In genomic region chr5:50968296-50969206, GRCh38 we compare ENCODE assay signal across 8 cellular contexts.
A peak's percentile ranks its signal among the peaks of the same experiment; 100 is the strongest.
DNase-seq lines count a peak whose midpoint lies in the region; ATAC-seq and TF ChIP-seq lines count a peak whose summit lies in the region.

No MANE protein-coding gene starts in this region.

- H3K27me3 Mint-ChIP-seq in activated naive CD4-positive, alpha-beta T cell treated with anti-CD3 and anti-CD28 coated beads, Interleukin-2, amount 10 ng/mL, durations not matched to agents 7 days and 5 days, result peaks cover 72% of the 10 kb centered on the region
- peaks cover 79% of the 10 kb centered on the region for H3K27me3 Mint-ChIP-seq in activated naive CD8-positive, alpha-beta T cell treated with anti-CD3 and anti-CD28 coated beads for 36 hours

- no peaks in the 10 kb centered on the region for H3K9me3 Mint-ChIP-seq in activated naive CD4-positive, alpha-beta T cell treated with anti-CD3 and anti-CD28 coated beads, Interleukin-2, amount 10 ng/mL, durations not matched to agents 7 days and 5 days
- no peaks in the 10 kb centered on the region for H3K9me3 Mint-ChIP-seq in activated naive CD8-positive, alpha-beta T cell treated with anti-CD3 and anti-CD28 coated beads for 36 hours

- 7 to 8% methylated on average over 28 of the region's 28 CpGs for WGBS in tibial nerve, 2 donors

- H3K4me3 ChIP-seq in tibial nerve, result peak overlapping the region; percentile 15 to 53 (median 34)

- H3K27ac ChIP-seq in tibial nerve, result no peak overlapping the region

- peaks cover 40% of the 10 kb centered on the region for H3K4me1 Mint-ChIP-seq in activated naive CD4-positive, alpha-beta T cell treated with anti-CD3 and anti-CD28 coated beads, Interleukin-2, amount 10 ng/mL, durations not matched to agents 7 days and 5 days
- H3K4me1 Mint-ChIP-seq in activated naive CD8-positive, alpha-beta T cell treated with anti-CD3 and anti-CD28 coated beads for 36 hours, result peaks cover 33% of the 10 kb centered on the region

- H3K36me3 Mint-ChIP-seq in activated naive CD4-positive, alpha-beta T cell treated with anti-CD3 and anti-CD28 coated beads, Interleukin-2, amount 10 ng/mL, durations not matched to agents 7 days and 5 days, result peaks cover 9% of the 10 kb centered on the region
- peaks cover 2% of the 10 kb centered on the region for H3K36me3 Mint-ChIP-seq in activated naive CD8-positive, alpha-beta T cell treated with anti-CD3 and anti-CD28 coated beads for 36 hours

- no peak for ATAC-seq in GM21528 (IDR thresholded peaks at IDR 0.05; ENCODE audit: low FRiP score, unreplicated experiment)

- TF ChIP-seq EP300 in tibial nerve (IDR thresholded peaks at IDR 0.05), result peak in 1 of 2 donors; percentile 1

- H3K27ac Mint-ChIP-seq in activated naive CD4-positive, alpha-beta T cell treated with anti-CD3 and anti-CD28 coated beads, Interleukin-2, amount 10 ng/mL, durations not matched to agents 7 days and 5 days, result no peak overlapping the region
- no peak overlapping the region for H3K27ac Mint-ChIP-seq in activated naive CD8-positive, alpha-beta T cell treated with anti-CD3 and anti-CD28 coated beads for 36 hours

- CTCF ChIA-PET in activated naive CD4-positive, alpha-beta T cell treated with anti-CD3 and anti-CD28 coated beads, Interleukin-2, amount 10 ng/mL, durations not matched to agents 7 days and 5 days (lab: Charles Lee), result interaction anchor here (1.3 kb wide), 1 partner anchor 437 kb away, joined by 3 read pairs; no protein-coding TSS in a partner anchor

- peak overlapping the region; percentile 73 for H3K4me3 Mint-ChIP-seq in activated naive CD4-positive, alpha-beta T cell treated with anti-CD3 and anti-CD28 coated beads, Interleukin-2, amount 10 ng/mL, durations not matched to agents 7 days and 5 days
- H3K4me3 Mint-ChIP-seq in activated naive CD8-positive, alpha-beta T cell treated with anti-CD3 and anti-CD28 coated beads for 36 hours, result peak overlapping the region; percentile 59

- H3K27me3 ChIP-seq in tibial nerve, result peaks cover 0 to 89% of the 10 kb centered on the region in 2 donors

- TF ChIP-seq POLR2A in tibial nerve (IDR thresholded peaks at IDR 0.05), result no peak

- H3K9me3 ChIP-seq in tibial nerve, result no peaks in the 10 kb centered on the region

- no peak for DNase-seq in activated naive CD4-positive, alpha-beta T cell treated with anti-CD3 and anti-CD28 coated beads, Interleukin-2, amount 10 ng/mL, durations not matched to agents 7 days and 5 days
- no peak for DNase-seq in activated naive CD4-positive, alpha-beta T cell treated with Interleukin-2 at 50 U/mL for 16 hours
- DNase-seq in activated naive CD8-positive, alpha-beta T cell treated with anti-CD3 and anti-CD28 coated beads for 36 hours, result no peak
- DNase-seq in mesenteric fat pad (ENCODE audit: low spot score) (peak; percentile 87), tibial nerve (ENCODE audit: low spot score in 2 of 2) (no peak), cerebellar cortex (ENCODE audit: low spot score) (no peak), iPS-NIHi7 (ENCODE audit: extremely low spot score) (no peak)

- H3K4me1 ChIP-seq in tibial nerve, result peaks cover 0 to 52% (median 26%) of the 10 kb centered on the region in 4 donors

- TF ChIP-seq CTCF in tibial nerve (IDR thresholded peaks at IDR 0.05), result no peak

- H3K36me3 ChIP-seq in tibial nerve, result no peaks in the 10 kb centered on the region
